ENCODE assay signal across 21 cellular contexts in the genomic region with DNA sequence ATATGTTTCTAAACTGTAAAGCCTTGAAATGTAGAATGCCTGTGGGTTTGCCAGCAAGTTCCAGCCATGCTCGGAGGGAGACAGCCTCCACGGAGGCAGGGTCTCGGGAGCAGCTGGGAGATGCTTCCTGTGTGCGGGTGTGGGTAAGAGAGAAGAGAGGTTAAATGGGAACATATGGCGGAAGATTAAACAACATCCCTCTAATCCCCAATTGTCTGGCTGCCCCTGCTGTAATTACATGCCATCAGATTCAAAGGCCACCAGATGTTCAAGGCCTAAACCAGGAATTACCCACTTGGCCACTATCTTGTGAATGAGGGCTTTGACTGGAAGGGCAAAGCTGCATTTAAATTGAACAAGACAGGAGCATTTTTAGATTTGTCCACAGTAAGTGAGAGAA.
DNase-seq lines count a peak whose midpoint lies in the region; TF ChIP-seq lines count a peak whose summit lies in the region.
"Had no signal": no experiment of that assay in that cellular context is flagged by ENCODE, and none has a peak within 500 bp of the region (broad histone marks: within the 10 kb centered on the region; RNA-seq: fewer than 3 reads in every experiment).

No MANE protein-coding gene starts in this region.

- no peaks in the 10 kb centered on the region for H3K9me3 Mint-ChIP-seq in Calu3 (ENCODE audit: low read depth, unreplicated experiment)

- H3K9ac ChIP-seq in neural cell (ENCODE audit: low read length): no peak overlapping the region

- BruUV-seq in Calu3 (replicated peaks; lab: Mats Ljungman, UMichigan): no TSS peak

- CTCF ChIA-PET in Calu3 (lab: Charles Lee): no interaction called here

- H3F3A ChIP-seq in neural cell (ENCODE audit: insufficient read depth, low read length, poor library complexity, severe bottlenecking): no peaks in the 10 kb centered on the region

- H4K20me1 ChIP-seq in neural cell (ENCODE audit: insufficient read depth): no peaks in the 10 kb centered on the region

- H3K4me1 Mint-ChIP-seq in Calu3 (ENCODE audit: low read depth, unreplicated experiment): no peaks in the 10 kb centered on the region
- H3K4me1 Mint-ChIP-seq: CD4-positive, CD25-positive, alpha-beta regulatory T cell had no signal

- peak overlapping the region; percentile 4 for H2AFZ ChIP-seq in neural cell (ENCODE audit: low read depth, low read length)

- no peak overlapping the region for H3K4me3 ChIP-seq in neural cell (ENCODE audit: low read length)
- no peak overlapping the region for H3K4me3 ChIP-seq in testis
- H3K4me3 ChIP-seq: SJSA1 had no signal

- H3K36me3 ChIP-seq in neural cell (ENCODE audit: insufficient read depth, low read length) (no peaks in the 10 kb centered on the region), testis (ENCODE audit: low read depth, missing control alignments) (no peaks in the 10 kb centered on the region)
- H3K36me3 ChIP-seq: BE2C, SJSA1 had no signal

- H3K4me3 Mint-ChIP-seq in Calu3 (ENCODE audit: low read depth, unreplicated experiment): no peak overlapping the region
- H3K4me3 Mint-ChIP-seq: CD4-positive, CD25-positive, alpha-beta regulatory T cell had no signal

- H3K9me3 ChIP-seq in neural cell (ENCODE audit: low read length) (no peaks in the 10 kb centered on the region), testis (no peaks in the 10 kb centered on the region)
- H3K9me3 ChIP-seq: BE2C, SJSA1 had no signal

- H3K9me2 ChIP-seq in neural cell (ENCODE audit: insufficient read depth, low read length): no peaks in the 10 kb centered on the region

- TF ChIP-seq CTCF in neural cell (IDR thresholded peaks at IDR 0.05; ENCODE audit: poor library complexity, severe bottlenecking) (no peak), testis (IDR thresholded peaks at IDR 0.05) (no peak), Calu3 (IDR thresholded peaks at IDR 0.05; ENCODE audit: unreplicated experiment) (no peak)

- H3K4me2 ChIP-seq in neural cell (ENCODE audit: low read length): no peak overlapping the region

- intact Hi-C loops in testis (cut with DNase I; ENCODE audit: low total_unique reads): no loop called here
- intact Hi-C loops in Calu3 (cut with micrococcal nuclease; ENCODE audit: unreplicated experiment): no loop called here

- H3K27me3 Mint-ChIP-seq in Calu3 (ENCODE audit: unreplicated experiment): peaks cover 90% of the 10 kb centered on the region
- H3K27me3 Mint-ChIP-seq: CD4-positive, CD25-positive, alpha-beta regulatory T cell had no signal

- WGBS in testis, 2 donors: 77 to 78% methylated on average over 5 of the region's 5 CpGs

- DNase-seq in NCI-H2171 treated with DMSO at 0.1 percent for 48 hours (lab: John Stamatoyannopoulos, UW) (peak; percentile 19), NCI-H2171 (lab: John Stamatoyannopoulos, UW) (no peak), NCI-H1694 (lab: John Stamatoyannopoulos, UW) (peak; percentile 69), NCI-H82 treated with DMSO at 0.1 percent for 48 hours (lab: John Stamatoyannopoulos, UW; ENCODE audit: unreplicated experiment) (peak; percentile 98), testis (no peak), GDM1 (lab: John Stamatoyannopoulos, UW) (no peak), Calu3 (no peak)
- DNase-seq: 8988T; BE2C; CD4-positive, CD25-positive, alpha-beta regulatory T cell; COR-L47; DMS53; EL; KBM-7; NCI-H1105 treated with DMSO at 0.1 percent for 48 hours; NCI-H1930; NCI-H446 treated with DMSO at 0.1 percent for 48 hours; NCI-H774; SW 1271 had no signal

- H3K27me3 ChIP-seq in neural cell (ENCODE audit: insufficient read depth, low read depth, low read length): no peaks in the 10 kb centered on the region
- H3K27me3 ChIP-seq in testis: no peaks in the 10 kb centered on the region
- H3K27me3 ChIP-seq: BE2C, SJSA1 had no signal

- TF ChIP-seq RAD21 in neural cell (conservative IDR thresholded peaks at IDR 0.05): no peak

- H3K27ac ChIP-seq in neural cell (ENCODE audit: low read length) (no peak overlapping the region), testis (no peak overlapping the region)
- H3K27ac ChIP-seq: SJSA1 had no signal

- no peaks in the 10 kb centered on the region for H3K79me2 ChIP-seq in neural cell (replicated peaks; ENCODE audit: insufficient read depth, low read length)

- TF ChIP-seq EP300 in neural cell (conservative IDR thresholded peaks at IDR 0.05; ENCODE audit: poor library complexity, severe bottlenecking): no peak

- no peak for TF ChIP-seq POLR2A in testis (IDR thresholded peaks at IDR 0.05)

- no peaks in the 10 kb centered on the region for H3K36me3 Mint-ChIP-seq in Calu3 (ENCODE audit: insufficient read depth, unreplicated experiment)
- H3K36me3 Mint-ChIP-seq: CD4-positive, CD25-positive, alpha-beta regulatory T cell had no signal

- H3K4me1 ChIP-seq in testis: no peaks in the 10 kb centered on the region
- H3K4me1 ChIP-seq: BE2C, SJSA1 had no signal

- H3K27ac Mint-ChIP-seq in Calu3 (ENCODE audit: unreplicated experiment): no peak overlapping the region
- H3K27ac Mint-ChIP-seq: CD4-positive, CD25-positive, alpha-beta regulatory T cell had no signal

TF ChIP-seq in neural cell, 6 proteins besides CTCF, POLR2A, EP300 and RAD21:
- TF ChIP-seq POLR2AphosphoS5 (IDR thresholded peaks at IDR 0.05) (no peak), MXI1 (conservative IDR thresholded peaks at IDR 0.05; ENCODE audit: poor library complexity, severe bottlenecking) (no peak), SMC3 (conservative IDR thresholded peaks at IDR 0.05; ENCODE audit: poor library complexity) (no peak), TAF1 (IDR thresholded peaks at IDR 0.05; ENCODE audit: low read depth) (no peak), EZH2 (IDR thresholded peaks at IDR 0.05; ENCODE audit: borderline replicate concordance, insufficient read depth, low read length, poor library complexity, severe bottlenecking) (no peak)
- TF ChIP-seq, protein P1, sequence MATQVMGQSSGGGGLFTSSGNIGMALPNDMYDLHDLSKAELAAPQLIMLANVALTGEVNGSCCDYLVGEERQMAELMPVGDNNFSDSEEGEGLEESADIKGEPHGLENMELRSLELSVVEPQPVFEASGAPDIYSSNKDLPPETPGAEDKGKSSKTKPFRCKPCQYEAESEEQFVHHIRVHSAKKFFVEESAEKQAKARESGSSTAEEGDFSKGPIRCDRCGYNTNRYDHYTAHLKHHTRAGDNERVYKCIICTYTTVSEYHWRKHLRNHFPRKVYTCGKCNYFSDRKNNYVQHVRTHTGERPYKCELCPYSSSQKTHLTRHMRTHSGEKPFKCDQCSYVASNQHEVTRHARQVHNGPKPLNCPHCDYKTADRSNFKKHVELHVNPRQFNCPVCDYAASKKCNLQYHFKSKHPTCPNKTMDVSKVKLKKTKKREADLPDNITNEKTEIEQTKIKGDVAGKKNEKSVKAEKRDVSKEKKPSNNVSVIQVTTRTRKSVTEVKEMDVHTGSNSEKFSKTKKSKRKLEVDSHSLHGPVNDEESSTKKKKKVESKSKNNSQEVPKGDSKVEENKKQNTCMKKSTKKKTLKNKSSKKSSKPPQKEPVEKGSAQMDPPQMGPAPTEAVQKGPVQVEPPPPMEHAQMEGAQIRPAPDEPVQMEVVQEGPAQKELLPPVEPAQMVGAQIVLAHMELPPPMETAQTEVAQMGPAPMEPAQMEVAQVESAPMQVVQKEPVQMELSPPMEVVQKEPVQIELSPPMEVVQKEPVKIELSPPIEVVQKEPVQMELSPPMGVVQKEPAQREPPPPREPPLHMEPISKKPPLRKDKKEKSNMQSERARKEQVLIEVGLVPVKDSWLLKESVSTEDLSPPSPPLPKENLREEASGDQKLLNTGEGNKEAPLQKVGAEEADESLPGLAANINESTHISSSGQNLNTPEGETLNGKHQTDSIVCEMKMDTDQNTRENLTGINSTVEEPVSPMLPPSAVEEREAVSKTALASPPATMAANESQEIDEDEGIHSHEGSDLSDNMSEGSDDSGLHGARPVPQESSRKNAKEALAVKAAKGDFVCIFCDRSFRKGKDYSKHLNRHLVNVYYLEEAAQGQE (IDR thresholded peaks at IDR 0.05; ENCODE audit: borderline replicate concordance): no peak
TF ChIP-seq in neural cell: peak in this region for 0.

Comparison
In these comparisons a context has a peak if more than half of its experiments do, and no peak if none do; other contexts are left out.
1. DNase-seq: peak in NCI-H2171 treated with DMSO at 0.1 percent for 48 hours (single experiment), NCI-H1694 (single experiment) and NCI-H82 treated with DMSO at 0.1 percent for 48 hours (single experiment); none in NCI-H2171 (single experiment), testis (single experiment), GDM1 (single experiment) and Calu3 (single experiment).